In genomic region chrX:38627683-38628082, GRCh38 we compare ENCODE assay signal across 8 cellular contexts.
DNase-seq lines count a peak whose midpoint lies in the region; ATAC-seq and TF ChIP-seq lines count a peak whose summit lies in the region.

No MANE protein-coding gene starts in this region.

- no peak overlapping the region for H3K4me3 ChIP-seq in Caco-2 (ENCODE audit: low read depth, low read length)
- H3K4me3 ChIP-seq in SK-N-SH (ENCODE audit: low read depth in 2 of 2, low read length in 1 of 2), result no peak overlapping the region
- H3K4me3 ChIP-seq in fibroblast of the aortic adventitia (ENCODE audit: low read depth, low read length), result no peak overlapping the region
- no peak overlapping the region for H3K4me3 ChIP-seq in transverse colon

- H4K20me1 ChIP-seq in SK-N-SH (ENCODE audit: insufficient read depth), result no peaks in the 10 kb centered on the region

- POLR2A ChIA-PET in Caco-2 (lab: Charles Lee), result no interaction called here
- POLR2A ChIA-PET in SK-N-SH (lab: Yijun Ruan, JAX), result no interaction called here

- H3K4me1 Mint-ChIP-seq in Caco-2 (ENCODE audit: low read depth, unreplicated experiment), result no peaks in the 10 kb centered on the region

- no peak overlapping the region for H3K27ac Mint-ChIP-seq in Caco-2 (ENCODE audit: unreplicated experiment)

- TF ChIP-seq RAD21 in SK-N-SH (IDR thresholded peaks at IDR 0.05; ENCODE audit: low read length), result peak; percentile 20; the same call in 1 of the 2 replicates

- no peak overlapping the region for H3K9ac ChIP-seq in SK-N-SH

- no peaks in the 10 kb centered on the region for H3K36me3 Mint-ChIP-seq in Caco-2 (ENCODE audit: insufficient read depth, unreplicated experiment)

- DNase-seq in Caco-2 (peak; percentile 21 to 35), SK-N-SH (peak; percentile 14), fibroblast of the aortic adventitia (ENCODE audit: low read depth) (no peak), transverse colon (peak; percentile 8), GF-D8 (lab: John Stamatoyannopoulos, UW) (no peak), pons (ENCODE audit: low spot score) (no peak)

- TF ChIP-seq CTCF in Caco-2 (IDR thresholded peaks at IDR 0.05; ENCODE audit: insufficient read depth in 1 of 2, low read depth in 1 of 2, low read length in 1 of 2, severe bottlenecking in 1 of 2, unreplicated experiment in 1 of 2) (peak; percentile 52 to 76), SK-N-SH (IDR thresholded peaks at IDR 0.05) (peak; percentile 52), fibroblast of the aortic adventitia (IDR thresholded peaks at IDR 0.05; ENCODE audit: insufficient read depth, low read length) (peak; percentile 10), transverse colon (IDR thresholded peaks at IDR 0.05) (peak; percentile 28 to 51 (median 38))

- H3K9me3 Mint-ChIP-seq in Caco-2 (ENCODE audit: unreplicated experiment), result no peaks in the 10 kb centered on the region

- no peak overlapping the region for H2AFZ ChIP-seq in SK-N-SH (ENCODE audit: low read depth)

- no peak overlapping the region for H3K4me2 ChIP-seq in SK-N-SH

- H3F3A ChIP-seq in SK-N-SH (replicated peaks; ENCODE audit: insufficient read depth), result no peaks in the 10 kb centered on the region

- H3K27ac ChIP-seq in SK-N-SH (ENCODE audit: low read depth in 2 of 2, low read length in 1 of 2), result no peak overlapping the region
- H3K27ac ChIP-seq in transverse colon, result no peak overlapping the region

- H3K36me3 ChIP-seq in Caco-2 (ENCODE audit: control insufficient read depth, insufficient read depth, low read length), result no peaks in the 10 kb centered on the region
- no peaks in the 10 kb centered on the region for H3K36me3 ChIP-seq in SK-N-SH (replicated peaks in 1 of 2; ENCODE audit: control insufficient read depth in 1 of 2, insufficient read depth in 2 of 2, low read length in 1 of 2)
- H3K36me3 ChIP-seq in transverse colon, result no peaks in the 10 kb centered on the region

- H3K9me3 ChIP-seq in Caco-2 (no peaks in the 10 kb centered on the region), SK-N-SH (no peaks in the 10 kb centered on the region), transverse colon (no peaks in the 10 kb centered on the region)

- peak; percentile 81 for ATAC-seq in GM18907 (IDR thresholded peaks at IDR 0.05; ENCODE audit: unreplicated experiment)
- ATAC-seq in HG03342 (IDR thresholded peaks at IDR 0.05; ENCODE audit: unreplicated experiment), result peak; percentile 96

- no peak overlapping the region for H3K4me3 Mint-ChIP-seq in Caco-2 (ENCODE audit: unreplicated experiment)

- no peaks in the 10 kb centered on the region for H3K9me2 ChIP-seq in SK-N-SH

- intact Hi-C loops in Caco-2 (cut with micrococcal nuclease; ENCODE audit: unreplicated experiment), result loop anchor here (1.0 kb wide), 1 partner anchor 27 kb away; no protein-coding TSS in a partner anchor
- intact Hi-C loops in transverse colon (cut with DNase I; ENCODE audit: low total_unique reads), result no loop called here

- in situ Hi-C loops in transverse colon (cut with MboI; ENCODE audit: low pct_ligation_motif_present in 1 of 4, low pct_unique_long_range_greater_than_20kb in 1 of 4, low sequenced_read_pairs in 3 of 4), result no loop called here

- no TSS peak for BruUV-seq in Caco-2 (replicated peaks; lab: Mats Ljungman, UMichigan)

- H3K4me1 ChIP-seq in Caco-2 (no peaks in the 10 kb centered on the region), SK-N-SH (ENCODE audit: control insufficient read depth in 1 of 2, insufficient read depth in 2 of 2, low read depth in 1 of 2, low read length in 1 of 2) (no peaks in the 10 kb centered on the region), transverse colon (no peaks in the 10 kb centered on the region)

- H3K79me2 ChIP-seq in SK-N-SH (ENCODE audit: insufficient read depth), result no peaks in the 10 kb centered on the region

- peaks cover 6% of the 10 kb centered on the region for H3K27me3 Mint-ChIP-seq in Caco-2 (ENCODE audit: insufficient read depth, unreplicated experiment)

- H3K27me3 ChIP-seq in Caco-2 (replicated peaks; ENCODE audit: control insufficient read depth, insufficient read depth, low read length) (no peaks in the 10 kb centered on the region), SK-N-SH (ENCODE audit: insufficient read depth) (peaks cover 4% of the 10 kb centered on the region; the same call in 1 of the 2 replicates), transverse colon (no peaks in the 10 kb centered on the region)

- TF ChIP-seq EP300 in SK-N-SH (IDR thresholded peaks at IDR 0.05; ENCODE audit: borderline replicate concordance in 1 of 2, low read depth in 1 of 2, low read length in 1 of 2) (no peak), transverse colon (IDR thresholded peaks at IDR 0.05; ENCODE audit: low read depth) (no peak)

- TF ChIP-seq POLR2A in transverse colon (IDR thresholded peaks at IDR 0.05), result no peak

- CTCF ChIA-PET in Caco-2 (lab: Charles Lee) (interaction anchor here (1.0 kb wide), 2 partner anchors 11 to 27 kb away, joined by 3 to 4 read pairs; no protein-coding TSS in a partner anchor), SK-N-SH (lab: Yijun Ruan, JAX) (interaction anchor here (0.8 to 1.3 kb wide), 3 partner anchors 11 to 18 kb away, joined by 3 read pairs; no protein-coding TSS in a partner anchor)

TF ChIP-seq in SK-N-SH, 30 proteins besides CTCF, POLR2A, EP300 and RAD21 (continues in another document):
- TF ChIP-seq FOXM1 (IDR thresholded peaks at IDR 0.05; ENCODE audit: low read depth) (no peak), SMC3 (IDR thresholded peaks at IDR 0.05; ENCODE audit: low read depth, low read length) (no peak), EZH2phosphoT487 (IDR thresholded peaks at IDR 0.05; ENCODE audit: borderline replicate concordance, low read depth) (no peak), SIN3A (IDR thresholded peaks at IDR 0.05; ENCODE audit: borderline replicate concordance, low read depth, low read length) (no peak), ELF1 (IDR thresholded peaks at IDR 0.05) (no peak), NFIC (IDR thresholded peaks at IDR 0.05; ENCODE audit: borderline replicate concordance) (no peak), FOSL2 (IDR thresholded peaks at IDR 0.05; ENCODE audit: borderline replicate concordance, low read depth) (no peak), TAF1 (IDR thresholded peaks at IDR 0.05; ENCODE audit: borderline replicate concordance, low read depth, low read length) (no peak), USF2 (IDR thresholded peaks at IDR 0.05; ENCODE audit: borderline replicate concordance, low read depth, low read length) (no peak), JUND (IDR thresholded peaks at IDR 0.05) (no peak), RFX5 (IDR thresholded peaks at IDR 0.05; ENCODE audit: low read length) (no peak), ZBTB33 (IDR thresholded peaks at IDR 0.05; ENCODE audit: borderline replicate concordance, low read depth) (no peak), RCOR1 (IDR thresholded peaks at IDR 0.05; ENCODE audit: low read length) (no peak)
- TF ChIP-seq, protein P1, sequence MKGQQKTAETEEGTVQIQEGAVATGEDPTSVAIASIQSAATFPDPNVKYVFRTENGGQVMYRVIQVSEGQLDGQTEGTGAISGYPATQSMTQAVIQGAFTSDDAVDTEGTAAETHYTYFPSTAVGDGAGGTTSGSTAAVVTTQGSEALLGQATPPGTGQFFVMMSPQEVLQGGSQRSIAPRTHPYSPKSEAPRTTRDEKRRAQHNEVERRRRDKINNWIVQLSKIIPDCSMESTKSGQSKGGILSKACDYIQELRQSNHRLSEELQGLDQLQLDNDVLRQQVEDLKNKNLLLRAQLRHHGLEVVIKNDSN (IDR thresholded peaks at IDR 0.05; ENCODE audit: borderline replicate concordance, low read depth), result no peak

Comparison
In these comparisons a context has a peak if more than half of its experiments do, and no peak if none do; other contexts are left out.
1. DNase-seq: peak in Caco-2 (2 of 2), SK-N-SH (single experiment) and transverse colon (single experiment); none in fibroblast of the aortic adventitia (single experiment), GF-D8 (single experiment) and pons (single experiment).
2. CTCF ChIP-seq: peak in every context shown above with its lines; median percentile 64 in Caco-2; 52 in SK-N-SH; 38 in transverse colon; 10 in fibroblast of the aortic adventitia.